In genomic region chr22:21816787-21817496, GRCh38 we compare ENCODE assay signal across 8 cellular contexts. TPM values are rescaled to one million over a fixed set of nuclear protein-coding genes. Genes with fewer than 3 reads are reported as not detected.
A peak's percentile ranks its signal among the peaks of the same experiment; 100 is the strongest.
DNase-seq lines count a peak whose midpoint lies in the region; ATAC-seq and TF ChIP-seq lines count a peak whose summit lies in the region.

No MANE protein-coding gene starts in this region.

- H3K4me1 ChIP-seq in PC-9 (replicated peaks; ENCODE audit: insufficient read depth) (peaks cover 14% of the 10 kb centered on the region), subcutaneous abdominal adipose tissue (ENCODE audit: control insufficient read depth in 5 of 5, insufficient read depth in 5 of 5, low read length in 5 of 5) (peaks cover 3 to 39% (median 28%) of the 10 kb centered on the region in 5 donors)

- H3K27me3 ChIP-seq in PC-9 (ENCODE audit: insufficient read depth, low read depth) = no peaks in the 10 kb centered on the region
- H3K27me3 ChIP-seq in brain microvascular endothelial cell (replicated peaks) = no peaks in the 10 kb centered on the region
- H3K27me3 ChIP-seq in subcutaneous abdominal adipose tissue (ENCODE audit: control insufficient read depth in 5 of 5, insufficient read depth in 4 of 5, low read length in 5 of 5) = no peaks in the 10 kb centered on the region

- in situ Hi-C loops in brain microvascular endothelial cell (cut with HindIII; ENCODE audit: low pct_ligation_motif_present, low sequenced_read_pairs) = no loop called here

- no peaks in the 10 kb centered on the region for H3K36me3 ChIP-seq in PC-9 (ENCODE audit: low read depth)
- peaks cover 5% of the 10 kb centered on the region for H3K36me3 ChIP-seq in brain microvascular endothelial cell (replicated peaks)
- H3K36me3 ChIP-seq in subcutaneous abdominal adipose tissue (ENCODE audit: control insufficient read depth in 5 of 5, insufficient read depth in 5 of 5, low read length in 5 of 5) = no peaks in the 10 kb centered on the region

- peaks cover 8% of the 10 kb centered on the region; the same call in 1 of the 2 replicates for H3K79me2 ChIP-seq in PC-9 (ENCODE audit: low read depth)

- DNase-seq in AML-193 (lab: John Stamatoyannopoulos, UW) (peak; percentile 97 to 98), PC-9 (peak in 1 of 2 experiments; percentile 69), brain microvascular endothelial cell (peak; percentile 80), left kidney (ENCODE audit: low read depth, low spot score) (peak; percentile 81), NCI-H187 (lab: John Stamatoyannopoulos, UW) (no peak)

- no peaks in the 10 kb centered on the region for H4K20me1 ChIP-seq in PC-9 (ENCODE audit: insufficient read depth)

- BruUV-seq in PC-9 (replicated peaks; lab: Mats Ljungman, UMichigan) = no TSS peak

- no peaks in the 10 kb centered on the region for H3K9me3 ChIP-seq in PC-9 (ENCODE audit: insufficient read depth, low read depth)
- H3K9me3 ChIP-seq in subcutaneous abdominal adipose tissue (ENCODE audit: control insufficient read depth in 5 of 5, low read length in 5 of 5) = no peaks in the 10 kb centered on the region

- H3K9ac ChIP-seq in subcutaneous abdominal adipose tissue (ENCODE audit: low read length in 5 of 5) = peak overlapping the region in 3 of 5 donors; percentile 26 to 66 (median 64)

- POLR2A ChIA-PET in PC-9 (lab: Charles Lee; ENCODE audit: unreplicated experiment) = no interaction called here

- H3F3A ChIP-seq in PC-9 (ENCODE audit: insufficient read depth, low read depth) = peaks cover 4% of the 10 kb centered on the region; the same call in 1 of the 2 replicates

- H3K27ac ChIP-seq in PC-9 (peak overlapping the region; percentile 54), brain microvascular endothelial cell (peak overlapping the region; percentile 89), subcutaneous abdominal adipose tissue (ENCODE audit: low read depth, low read length) (peak overlapping the region; percentile 74)

- ATAC-seq in GM19468 (IDR thresholded peaks at IDR 0.05; ENCODE audit: extremely low read depth, unreplicated experiment) (peak; percentile 52), HG03025 (IDR thresholded peaks at IDR 0.05; ENCODE audit: low FRiP score, unreplicated experiment) (no peak)

- no peak for TF ChIP-seq CTCF in PC-9 (conservative IDR thresholded peaks at IDR 0.05)
- TF ChIP-seq CTCF in brain microvascular endothelial cell (IDR thresholded peaks at IDR 0.05; ENCODE audit: low read depth, low read length, missing control alignments) = no peak

- CTCF ChIA-PET in PC-9 (lab: Charles Lee) = interaction anchor here (0.7 kb wide), 1 partner anchor 100 kb away, joined by 3 read pairs; no protein-coding TSS in a partner anchor

- no peak overlapping the region for H2AFZ ChIP-seq in PC-9

- intact Hi-C loops in PC-9 (cut with micrococcal nuclease; ENCODE audit: unreplicated experiment) = loop anchor here (5.0 kb wide), 1 partner anchor 50 kb away; the partner anchor contains the start of gene MAPK1

- H3K4me3 ChIP-seq in PC-9 = no peak overlapping the region
- no peak overlapping the region for H3K4me3 ChIP-seq in brain microvascular endothelial cell (ENCODE audit: low read depth, low read length)
- H3K4me3 ChIP-seq in subcutaneous abdominal adipose tissue (ENCODE audit: low read depth in 1 of 5, low read length in 5 of 5) = peak overlapping the region; percentile 4 to 60 (median 42)

- H3K4me2 ChIP-seq in PC-9 = no peak overlapping the region; the same call in 1 of the 2 replicates

- H3K9me2 ChIP-seq in PC-9 (ENCODE audit: insufficient read depth) = no peaks in the 10 kb centered on the region

RNA-seq across cellular contexts. Expression of gene MAPK1, which starts 50.5 kb away (rescaled TPM):
- total RNA-seq in PC-9 (2021) = 66.7 and 82.8 TPM in 2 replicates

Comparison
In these comparisons a context has a peak if more than half of its experiments do, and no peak if none do; other contexts are left out.
1. DNase-seq: peak in AML-193 (2 of 2), brain microvascular endothelial cell (single experiment) and left kidney (single experiment); none in NCI-H187 (0 of 2).
2. H3K4me3 ChIP-seq: peak in subcutaneous abdominal adipose tissue (5 of 5); none in PC-9 (single experiment) and brain microvascular endothelial cell (single experiment).
3. Peak in every context shown above with its lines, with median percentiles within 50 percentile points of each other: H3K27ac ChIP-seq.